ENCODE assay signal across 24 cellular contexts in genomic region chr1:70264875-70265274, GRCh38. TPM values are rescaled to one million over a fixed set of nuclear protein-coding genes. Genes with fewer than 3 reads are reported as not detected.
DNase-seq lines count a peak whose midpoint lies in the region; ATAC-seq and TF ChIP-seq lines count a peak whose summit lies in the region.
"Had no signal": no experiment of that assay in that cellular context is flagged by ENCODE, and none has a peak within 500 bp of the region (broad histone marks: within the 10 kb centered on the region; RNA-seq: fewer than 3 reads in every experiment).

No MANE protein-coding gene starts in this region.

- no peaks in the 10 kb centered on the region for H3K79me2 ChIP-seq in trophoblast cell (ENCODE audit: control insufficient read depth, insufficient read depth, low read length, poor library complexity)

- no peak for DNase-seq in Right ventricle myocardium inferior (ENCODE audit: missing footprints)
- no peak for DNase-seq in cardiac septum (ENCODE audit: low spot score)
- peak in 1 of 3 donors; percentile 23 for DNase-seq in right cardiac atrium
- peak; percentile 34 for DNase-seq in testis
- no peak for DNase-seq in NCI-H2227 (lab: John Stamatoyannopoulos, UW; ENCODE audit: unreplicated experiment)
- DNase-seq in G401 (ENCODE audit: low spot score), result no peak
- DNase-seq in trophoblast cell, result no peak
- DNase-seq: activated CD4-positive, alpha-beta T cell treated with anti-CD3 and anti-CD28 coated beads, Interleukin-2, amount 10 ng/mL, durations not matched to agents 24 days and 14 days; activated CD8-positive, alpha-beta memory T cell treated with anti-CD3 and anti-CD28 coated beads, Interleukin-2, amount 50 U/mL, for 48 hours; activated naive CD4-positive, alpha-beta T cell treated with anti-CD3 and anti-CD28 coated beads, Interleukin-2, amount 10 ng/mL, durations not matched to agents 7 days and 5 days; C1 segment of cervical spinal cord; effector CD8-positive, alpha-beta T cell; GDM1; lower lobe of right lung; NCI-H1105; NCI-H2081; NCI-H510A; NK-92 treated with Interleukin-12 subunit alpha and Interleukin-12 subunit beta, amount 100 ng/mL, for 24 hours; RPMI8226; stimulated activated CD4-positive, alpha-beta T cell treated with anti-CD3 and anti-CD28 coated beads, Interleukin-15, amount 100 ng/mL, for 24 hours had no signal

- no peaks in the 10 kb centered on the region for H3K79me1 ChIP-seq in trophoblast cell (ENCODE audit: low read length)

- H4K12ac ChIP-seq in trophoblast cell (ENCODE audit: low read depth, low read length), result no peak overlapping the region

- no peak for TF ChIP-seq CTCF in testis (IDR thresholded peaks at IDR 0.05)

- ATAC-seq in Right ventricle myocardium inferior (peak; percentile 63), right cardiac atrium (peak; percentile 77 to 94)
- ATAC-seq in activated T-helper 17 cell treated with anti-CD3 and anti-CD28 coated beads, Interleukin-2, amount 50 U/mL, for 72 hours (replicated peaks), result no peak
- ATAC-seq: lower lobe of right lung, sciatic nerve had no signal

- H3K9me3 ChIP-seq in right cardiac atrium (ENCODE audit: control insufficient read depth, low read length), result no peaks in the 10 kb centered on the region
- no peaks in the 10 kb centered on the region for H3K9me3 ChIP-seq in testis
- no peaks in the 10 kb centered on the region for H3K9me3 ChIP-seq in trophoblast cell (ENCODE audit: insufficient read depth, low read depth, low read length)
- H3K9me3 ChIP-seq: lower lobe of right lung, thoracic aorta had no signal

- intact Hi-C loops in Right ventricle myocardium inferior (cut with DNase I) (no loop called here), cardiac septum (cut with DNase I) (no loop called here), right cardiac atrium (cut with DNase I) (no loop called here), testis (cut with DNase I; ENCODE audit: low total_unique reads) (no loop called here)

- no peak overlapping the region for H3K9ac ChIP-seq in trophoblast cell (ENCODE audit: low read length)

- no peak overlapping the region for H3K4me3 Mint-ChIP-seq in activated T-helper 17 cell treated with anti-CD3 and anti-CD28 coated beads, Interleukin-2, amount 50 U/mL, for 72 hours
- H3K4me3 Mint-ChIP-seq: activated CD4-positive, alpha-beta T cell treated with anti-CD3 and anti-CD28 coated beads, Interleukin-2, amount 10 ng/mL, durations not matched to agents 24 days and 14 days; activated naive CD4-positive, alpha-beta T cell treated with anti-CD3 and anti-CD28 coated beads, Interleukin-2, amount 10 ng/mL, durations not matched to agents 7 days and 5 days had no signal

- H3K4me1 Mint-ChIP-seq in activated T-helper 17 cell treated with anti-CD3 and anti-CD28 coated beads, Interleukin-2, amount 50 U/mL, for 72 hours, result peaks cover 9% of the 10 kb centered on the region
- H3K4me1 Mint-ChIP-seq: activated CD4-positive, alpha-beta T cell treated with anti-CD3 and anti-CD28 coated beads, Interleukin-2, amount 10 ng/mL, durations not matched to agents 24 days and 14 days; activated naive CD4-positive, alpha-beta T cell treated with anti-CD3 and anti-CD28 coated beads, Interleukin-2, amount 10 ng/mL, durations not matched to agents 7 days and 5 days had no signal

- H3K27ac Mint-ChIP-seq in activated T-helper 17 cell treated with anti-CD3 and anti-CD28 coated beads, Interleukin-2, amount 50 U/mL, for 72 hours, result peak overlapping the region; percentile 10
- H3K27ac Mint-ChIP-seq: activated CD4-positive, alpha-beta T cell treated with anti-CD3 and anti-CD28 coated beads, Interleukin-2, amount 10 ng/mL, durations not matched to agents 24 days and 14 days; activated naive CD4-positive, alpha-beta T cell treated with anti-CD3 and anti-CD28 coated beads, Interleukin-2, amount 10 ng/mL, durations not matched to agents 7 days and 5 days had no signal

- peaks cover 83% of the 10 kb centered on the region for H3K36me3 Mint-ChIP-seq in activated T-helper 17 cell treated with anti-CD3 and anti-CD28 coated beads, Interleukin-2, amount 50 U/mL, for 72 hours (ENCODE audit: low read depth)

- H3K4ac ChIP-seq in trophoblast cell (ENCODE audit: low read depth, low read length), result no peak overlapping the region

- no peak overlapping the region for H2BK5ac ChIP-seq in trophoblast cell (ENCODE audit: low read depth, low read length, poor library complexity)

- 45% methylated on average over 6 of the region's 6 CpGs for WGBS in right cardiac atrium
- 42 to 48% methylated on average over 6 of the region's 6 CpGs for WGBS in testis, 2 donors
- no CpG with 5 or more reads among the region's 6 CpGs for WGBS in trophoblast cell (ENCODE audit: extremely low coverage, insufficient coverage, insufficient read length)

- H3K27me3 Mint-ChIP-seq in activated T-helper 17 cell treated with anti-CD3 and anti-CD28 coated beads, Interleukin-2, amount 50 U/mL, for 72 hours, result no peaks in the 10 kb centered on the region
- H3K27me3 Mint-ChIP-seq: activated CD4-positive, alpha-beta T cell treated with anti-CD3 and anti-CD28 coated beads, Interleukin-2, amount 10 ng/mL, durations not matched to agents 24 days and 14 days; activated naive CD4-positive, alpha-beta T cell treated with anti-CD3 and anti-CD28 coated beads, Interleukin-2, amount 10 ng/mL, durations not matched to agents 7 days and 5 days had no signal

- H3K4me1 ChIP-seq in right cardiac atrium (ENCODE audit: control insufficient read depth, insufficient read depth, low read length), result peaks cover 4% of the 10 kb centered on the region
- no peaks in the 10 kb centered on the region for H3K4me1 ChIP-seq in testis
- H3K4me1 ChIP-seq in trophoblast cell (ENCODE audit: control insufficient read depth in 1 of 2, insufficient read depth in 2 of 2, low read length in 2 of 2), result peaks cover 0 to 2% of the 10 kb centered on the region in 2 experiments
- H3K4me1 ChIP-seq: lower lobe of right lung had no signal

- no peak for TF ChIP-seq POLR2A in testis (IDR thresholded peaks at IDR 0.05)

- H4K8ac ChIP-seq in trophoblast cell (ENCODE audit: low read depth, low read length), result no peak overlapping the region

- H3K4me2 ChIP-seq in trophoblast cell (ENCODE audit: low read length), result no peak overlapping the region

- no peak overlapping the region for H2BK120ac ChIP-seq in trophoblast cell (ENCODE audit: insufficient read depth, low read length, poor library complexity)

- H3K14ac ChIP-seq in trophoblast cell (ENCODE audit: low read length), result no peak overlapping the region

- no peak overlapping the region for H3K27ac ChIP-seq in right cardiac atrium (ENCODE audit: low read length)
- peak overlapping the region in 1 of 2 donors; percentile 1 for H3K27ac ChIP-seq in testis
- no peak overlapping the region for H3K27ac ChIP-seq in trophoblast cell (ENCODE audit: low read depth, low read length)
- H3K27ac ChIP-seq: HL-60, lower lobe of right lung had no signal

- H2AK5ac ChIP-seq in trophoblast cell (ENCODE audit: low read length), result no peak overlapping the region

- in situ Hi-C loops in G401 (cut with HindIII; ENCODE audit: low sequenced_read_pairs), result no loop called here

- H3K23ac ChIP-seq in trophoblast cell (ENCODE audit: low read length), result no peak overlapping the region

- H2BK12ac ChIP-seq in trophoblast cell (ENCODE audit: low read length), result no peak overlapping the region

- no peak overlapping the region for H2AFZ ChIP-seq in trophoblast cell (ENCODE audit: insufficient read depth, low read length, poor library complexity)

- H3K4me3 ChIP-seq in right cardiac atrium (ENCODE audit: low read length), result no peak overlapping the region
- no peak overlapping the region for H3K4me3 ChIP-seq in testis
- no peak overlapping the region for H3K4me3 ChIP-seq in trophoblast cell (ENCODE audit: low read depth, low read length)
- H3K4me3 ChIP-seq: lower lobe of right lung, thoracic aorta had no signal

- no peaks in the 10 kb centered on the region for H3K9me3 Mint-ChIP-seq in activated T-helper 17 cell treated with anti-CD3 and anti-CD28 coated beads, Interleukin-2, amount 50 U/mL, for 72 hours
- H3K9me3 Mint-ChIP-seq: activated CD4-positive, alpha-beta T cell treated with anti-CD3 and anti-CD28 coated beads, Interleukin-2, amount 10 ng/mL, durations not matched to agents 24 days and 14 days; activated naive CD4-positive, alpha-beta T cell treated with anti-CD3 and anti-CD28 coated beads, Interleukin-2, amount 10 ng/mL, durations not matched to agents 7 days and 5 days had no signal

- no peak overlapping the region for H4K91ac ChIP-seq in trophoblast cell (ENCODE audit: low read depth, low read length)

- H3K18ac ChIP-seq in trophoblast cell (ENCODE audit: low read length), result no peak overlapping the region

- no peaks in the 10 kb centered on the region for H3K27me3 ChIP-seq in right cardiac atrium (ENCODE audit: control insufficient read depth, insufficient read depth)
- H3K27me3 ChIP-seq in testis, result no peaks in the 10 kb centered on the region
- H3K27me3 ChIP-seq in trophoblast cell (ENCODE audit: insufficient read depth, low read length), result no peaks in the 10 kb centered on the region

- H3K36me3 ChIP-seq in testis (ENCODE audit: low read depth, missing control alignments) (no peaks in the 10 kb centered on the region), trophoblast cell (ENCODE audit: control insufficient read depth in 1 of 2, insufficient read depth in 2 of 2, low read length in 2 of 2) (peaks cover 0 to 1% of the 10 kb centered on the region in 2 experiments)

RNA-seq across cellular contexts. Expression of gene SRSF11, which starts 43.7 kb away (rescaled TPM):
- total RNA-seq in Right ventricle myocardium inferior (49.4 TPM), cardiac septum (64.8 TPM), right cardiac atrium (10 to 100 TPM; 61.8 to 81.4 (median 66.7) TPM), testis (100 to 1,000 TPM; 223 to 262 TPM)
- 100 to 1,000 TPM; 195 to 227 TPM for total RNA-seq in activated T-helper 17 cell treated with anti-CD3 and anti-CD28 coated beads, Interleukin-2, amount 50 U/mL, for 72 hours
- polyA plus RNA-seq in right cardiac atrium (56.5 TPM), testis (ENCODE audit: insufficient read depth, low read depth, low replicate concordance) (134 TPM)
- total RNA-seq in G401 (2014; rRNA removed; shearing (Covaris generic)), result 91.6 and 130 TPM in 2 replicates
- polyA plus RNA-seq in trophoblast cell (2013), result 235 and 271 TPM in 2 replicates

RNA-seq across cellular contexts. Expression of gene LRRC40, which starts 59.5 kb away (rescaled TPM):
- total RNA-seq in Right ventricle myocardium inferior (10.5 TPM), cardiac septum (10.6 TPM), right cardiac atrium (10 to 100 TPM; 10.4 to 11.3 (median 11.0) TPM), testis (10 to 100 TPM; 18.2 to 22.1 TPM)
- 10 to 100 TPM; 21.4 to 24.0 TPM for total RNA-seq in activated T-helper 17 cell treated with anti-CD3 and anti-CD28 coated beads, Interleukin-2, amount 50 U/mL, for 72 hours
- polyA plus RNA-seq in right cardiac atrium (8.9 TPM), testis (ENCODE audit: insufficient read depth, low read depth, low replicate concordance) (10.1 TPM)
- 44.2 and 70.1 TPM in 2 replicates for total RNA-seq in G401 (2014; rRNA removed; shearing (Covaris generic))
- 19.5 and 19.8 TPM in 2 replicates for polyA plus RNA-seq in trophoblast cell (2013)
